ENCODE assay signal across 24 cellular contexts in genomic region chr1:98458514-98459259, GRCh38.
DNase-seq lines count a peak whose midpoint lies in the region; ATAC-seq and TF ChIP-seq lines count a peak whose summit lies in the region.
"Had no signal": no experiment of that assay in that cellular context is flagged by ENCODE, and none has a peak within 500 bp of the region (broad histone marks: within the 10 kb centered on the region; RNA-seq: fewer than 3 reads in every experiment).

No MANE protein-coding gene starts in this region.

- TF ChIP-seq CTCF in right atrium auricular region (IDR thresholded peaks at IDR 0.05) = no peak

- intact Hi-C loops in naive thymus-derived CD4-positive, alpha-beta T cell (cut with micrococcal nuclease) = no loop called here

- DNase-seq in ELF-1 (ENCODE audit: low read depth, low spot score) (peak; percentile 44), SW480 (ENCODE audit: low spot score) (peak; percentile 80), iPS-NIHi11 (ENCODE audit: low spot score) (peak; percentile 23), right atrium auricular region (ENCODE audit: low spot score) (no peak), ACHN (no peak), NAMALWA (ENCODE audit: low spot score) (no peak)
- no peak for DNase-seq in naive thymus-derived CD4-positive, alpha-beta T cell
- DNase-seq: activated CD4-positive, alpha-beta T cell treated with anti-CD3 and anti-CD28 coated beads, Interleukin-2, amount 50 U/mL, for 1 hour; activated CD8-positive, alpha-beta memory T cell treated with anti-CD3 and anti-CD28 coated beads, Interleukin-2, amount 50 U/mL, for 4 hours; activated effector memory CD4-positive, alpha-beta T cell treated with Interleukin-2 at 50 U/mL for 16 hours; CD4-positive, alpha-beta T cell; DMS153; dorsolateral prefrontal cortex; lower lobe of right lung; NCI-H1105 treated with DMSO at 0.1 percent for 48 hours; NCI-H526; SHP77 treated with DMSO at 0.1 percent for 48 hours; stimulated activated CD4-positive, alpha-beta T cell treated with anti-CD3 and anti-CD28 coated beads, Interleukin-4, amount 100 ng/mL, for 24 hours; T-helper 1 cell had no signal

- H2AFZ ChIP-seq in neuron (ENCODE audit: low read depth, low read length) = peak overlapping the region; percentile 6
- H2AFZ ChIP-seq: parathyroid adenoma had no signal

- no peak overlapping the region for H3K27ac Mint-ChIP-seq in naive thymus-derived CD4-positive, alpha-beta T cell
- H3K27ac Mint-ChIP-seq: CD4-positive, alpha-beta T cell had no signal

- no peaks in the 10 kb centered on the region for H3K9me3 ChIP-seq in neuron (ENCODE audit: low read length)
- no peaks in the 10 kb centered on the region for H3K9me3 ChIP-seq in right atrium auricular region
- no peaks in the 10 kb centered on the region for H3K9me3 ChIP-seq in naive thymus-derived CD4-positive, alpha-beta T cell (ENCODE audit: control insufficient read depth in 2 of 3, low read length in 3 of 3)
- H3K9me3 ChIP-seq: lower lobe of right lung had no signal

- POLR2A ChIA-PET in naive thymus-derived CD4-positive, alpha-beta T cell (lab: Charles Lee) = no interaction called here

- peaks cover 0 to 9% (median 0%) of the 10 kb centered on the region in 11 donors for H3K9me3 Mint-ChIP-seq in naive thymus-derived CD4-positive, alpha-beta T cell
- H3K9me3 Mint-ChIP-seq: CD4-positive, alpha-beta T cell had no signal

- H3K27me3 ChIP-seq in neuron (ENCODE audit: insufficient read depth, low read length) = no peaks in the 10 kb centered on the region
- H3K27me3 ChIP-seq in right atrium auricular region = no peaks in the 10 kb centered on the region
- H3K27me3 ChIP-seq in naive thymus-derived CD4-positive, alpha-beta T cell (ENCODE audit: control insufficient read depth in 2 of 2, insufficient read depth in 2 of 2, low read length in 2 of 2) = no peaks in the 10 kb centered on the region
- H3K27me3 ChIP-seq: cardiac muscle cell had no signal

- H3K4me3 Mint-ChIP-seq in naive thymus-derived CD4-positive, alpha-beta T cell = no peak overlapping the region
- H3K4me3 Mint-ChIP-seq: CD4-positive, alpha-beta T cell had no signal

- no peaks in the 10 kb centered on the region for H3K36me3 Mint-ChIP-seq in naive thymus-derived CD4-positive, alpha-beta T cell

- peaks cover 0 to 8% (median 0%) of the 10 kb centered on the region in 5 donors for H3K27me3 Mint-ChIP-seq in naive thymus-derived CD4-positive, alpha-beta T cell
- H3K27me3 Mint-ChIP-seq: CD4-positive, alpha-beta T cell had no signal

- H3K4me3 ChIP-seq in neuron (ENCODE audit: low read length) (no peak overlapping the region), right atrium auricular region (no peak overlapping the region)
- H3K4me3 ChIP-seq in naive thymus-derived CD4-positive, alpha-beta T cell (ENCODE audit: low read length) = no peak overlapping the region
- H3K4me3 ChIP-seq: cardiac muscle cell, dorsolateral prefrontal cortex, lower lobe of right lung, skin epidermis had no signal

- H3K4me1 ChIP-seq in neuron (ENCODE audit: insufficient read depth, low read length) (peaks cover 25% of the 10 kb centered on the region), right atrium auricular region (no peaks in the 10 kb centered on the region)
- no peaks in the 10 kb centered on the region for H3K4me1 ChIP-seq in naive thymus-derived CD4-positive, alpha-beta T cell (ENCODE audit: control insufficient read depth in 2 of 2, insufficient read depth in 2 of 2, low read length in 2 of 2)
- H3K4me1 ChIP-seq: lower lobe of right lung, parathyroid adenoma had no signal

- H3K4me1 Mint-ChIP-seq in naive thymus-derived CD4-positive, alpha-beta T cell = no peaks in the 10 kb centered on the region

- CTCF ChIA-PET in naive thymus-derived CD4-positive, alpha-beta T cell (lab: Charles Lee) = no interaction called here

- no peak overlapping the region for H3K27ac ChIP-seq in right atrium auricular region
- H3K27ac ChIP-seq in naive thymus-derived CD4-positive, alpha-beta T cell (ENCODE audit: low read depth, low read length) = no peak overlapping the region
- H3K27ac ChIP-seq: cardiac muscle cell, dorsolateral prefrontal cortex, KMS-11, lower lobe of right lung, parathyroid adenoma, skin epidermis had no signal

- no peak for ATAC-seq in naive thymus-derived CD4-positive, alpha-beta T cell
- ATAC-seq: lower lobe of right lung had no signal

- in situ Hi-C loops in ACHN (cut with HindIII; ENCODE audit: low pct_ligation_motif_present, low pct_unique_long_range_greater_than_20kb, low sequenced_read_pairs) = no loop called here

- no peaks in the 10 kb centered on the region for H3K36me3 ChIP-seq in neuron (ENCODE audit: insufficient read depth, low read length)
- H3K36me3 ChIP-seq in right atrium auricular region = no peaks in the 10 kb centered on the region
- H3K36me3 ChIP-seq in naive thymus-derived CD4-positive, alpha-beta T cell (ENCODE audit: control insufficient read depth in 2 of 3, insufficient read depth in 3 of 3, low read length in 3 of 3) = no peaks in the 10 kb centered on the region
- H3K36me3 ChIP-seq: cardiac muscle cell, lower lobe of right lung had no signal

Comparison
In these comparisons a context has a peak if more than half of its experiments do, and no peak if none do; other contexts are left out.
1. DNase-seq: peak in ELF-1 (single experiment), SW480 (single experiment) and iPS-NIHi11 (single experiment); none in right atrium auricular region (single experiment), naive thymus-derived CD4-positive, alpha-beta T cell (0 of 9), ACHN (single experiment) and NAMALWA (single experiment).